ENCODE assay signal across 1 cellular context in genomic region chr4:1870578-1871443, GRCh38.
TF ChIP-seq lines count a peak whose summit lies in the region.

Gene NSD2, plus strand, starts transcription at chr4:1871393. Its CDS starts 29,262 bp downstream, at chr4:1900655.

TF ChIP-seq in K562, 482 proteins besides CTCF, POLR2A, EP300 and RAD21 (continued from another document):
- TF ChIP-seq ZNF280B (CRISPR knock-in tag; IDR thresholded peaks at IDR 0.05), result 0 out of 2 replicates have a peak, but pooled peaks have one; percentile 33
- no peak for TF ChIP-seq HEY1 (CRISPR knock-in tag; IDR thresholded peaks at IDR 0.05; ENCODE audit: borderline replicate concordance)
- TF ChIP-seq NCOA2 (IDR thresholded peaks at IDR 0.05; ENCODE audit: partially characterized antibody in 2 of 2), result no peak
- peak; percentile 97 for TF ChIP-seq ZNF766 (CRISPR knock-in tag; conservative IDR thresholded peaks at IDR 0.05)
